ENCODE assay signal across 27 cellular contexts in the genomic region with DNA sequence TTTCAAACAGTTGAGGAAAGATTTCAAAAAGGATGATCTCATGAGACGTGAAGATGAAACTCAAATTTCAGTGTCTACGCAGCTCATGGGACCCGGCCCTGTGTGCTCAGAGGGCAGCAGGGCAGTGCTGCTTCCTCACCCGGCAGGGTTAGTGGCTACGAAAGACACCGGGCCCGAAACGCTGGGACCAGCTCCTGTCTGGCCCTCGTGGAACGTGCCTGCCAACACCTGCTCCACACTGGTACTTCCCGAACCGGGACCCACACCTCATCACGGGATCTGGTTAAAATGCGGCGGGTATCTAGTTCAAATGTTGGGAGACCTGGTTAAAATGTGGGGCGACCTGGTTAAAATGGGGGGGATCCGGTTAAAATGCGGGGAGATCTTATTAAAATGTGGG. TPM values are rescaled to one million over a fixed set of nuclear protein-coding genes. Genes with fewer than 3 reads are reported as not detected.
DNase-seq lines count a peak whose midpoint lies in the region; ATAC-seq and TF ChIP-seq lines count a peak whose summit lies in the region.
"Had no signal": no experiment of that assay in that cellular context is flagged by ENCODE, and none has a peak within 500 bp of the region (broad histone marks: within the 10 kb centered on the region; RNA-seq: fewer than 3 reads in every experiment).

No MANE protein-coding gene starts in this region.

- H3K27ac Mint-ChIP-seq in activated T-cell treated with anti-CD3 and anti-CD28 coated beads, Interleukin-2, amount 50 U/mL, for 24 hours, result peak overlapping the region; percentile 0
- peak overlapping the region; percentile 48 to 53 for H3K27ac Mint-ChIP-seq in stimulated activated naive CD8-positive, alpha-beta T cell treated with anti-CD3 and anti-CD28 coated beads, Interleukin-15, amount 100 ng/mL, for 72 hours
- peak overlapping the region; percentile 25 for H3K27ac Mint-ChIP-seq in mesothelial cell of epicardium
- H3K27ac Mint-ChIP-seq: IgD-negative memory B cell had no signal

- no peak overlapping the region for H3K27ac ChIP-seq in foreskin keratinocyte
- H3K27ac ChIP-seq: RWPE1 had no signal

- no peak for TF ChIP-seq CTCF in mesothelial cell of epicardium (IDR thresholded peaks at IDR 0.05; ENCODE audit: unreplicated experiment)
- TF ChIP-seq CTCF in foreskin keratinocyte (conservative IDR thresholded peaks at IDR 0.05), result no peak

- no peaks in the 10 kb centered on the region for H3K9me3 Mint-ChIP-seq in activated T-cell treated with anti-CD3 and anti-CD28 coated beads, Interleukin-2, amount 50 U/mL, for 24 hours
- H3K9me3 Mint-ChIP-seq in activated T-cell treated with anti-CD3 and anti-CD28 coated beads, Interleukin-2, amount 50 U/mL, for 4 hours, result no peaks in the 10 kb centered on the region
- no peaks in the 10 kb centered on the region for H3K9me3 Mint-ChIP-seq in stimulated activated naive CD8-positive, alpha-beta T cell treated with anti-CD3 and anti-CD28 coated beads, Interleukin-15, amount 100 ng/mL, for 72 hours
- no peaks in the 10 kb centered on the region for H3K9me3 Mint-ChIP-seq in mesothelial cell of epicardium
- H3K9me3 Mint-ChIP-seq: CD14-positive monocyte; CD8-positive, alpha-beta memory T cell; IgD-negative memory B cell had no signal

- peaks cover 7% of the 10 kb centered on the region for H3K4me1 Mint-ChIP-seq in activated T-cell treated with anti-CD3 and anti-CD28 coated beads, Interleukin-2, amount 50 U/mL, for 24 hours (ENCODE audit: low read depth)
- H3K4me1 Mint-ChIP-seq in activated T-cell treated with anti-CD3 and anti-CD28 coated beads, Interleukin-2, amount 50 U/mL, for 4 hours (ENCODE audit: low read depth), result peaks cover 2% of the 10 kb centered on the region
- peaks cover 21% of the 10 kb centered on the region for H3K4me1 Mint-ChIP-seq in stimulated activated naive CD8-positive, alpha-beta T cell treated with anti-CD3 and anti-CD28 coated beads, Interleukin-15, amount 100 ng/mL, for 72 hours
- H3K4me1 Mint-ChIP-seq in mesothelial cell of epicardium, result no peaks in the 10 kb centered on the region

- ATAC-seq in activated T-cell treated with anti-CD3 and anti-CD28 coated beads, Interleukin-2, amount 50 U/mL, for 4 hours, result no peak
- ATAC-seq in stimulated activated naive CD8-positive, alpha-beta T cell treated with anti-CD3 and anti-CD28 coated beads, Interleukin-15, amount 100 ng/mL, for 72 hours, result no peak
- no peak for ATAC-seq in stimulated activated naive CD8-positive, alpha-beta T cell treated with anti-CD3 and anti-CD28 coated beads, Interleukin-15, Interleukin-2, amounts not matched to agents 100 U/mL and 50 U/mL, for 24 hours
- no peak for ATAC-seq in foreskin keratinocyte
- ATAC-seq: Panc1 had no signal

- DNase-seq in activated T-cell treated with anti-CD3 and anti-CD28 coated beads, Interleukin-2, amount 50 U/mL, for 24 hours, result no peak
- DNase-seq in activated T-cell treated with anti-CD3 and anti-CD28 coated beads, Interleukin-2, amount 50 U/mL, for 4 hours, result no peak
- no peak for DNase-seq in stimulated activated naive CD8-positive, alpha-beta T cell treated with anti-CD3 and anti-CD28 coated beads, Interleukin-15, amount 100 ng/mL, for 72 hours
- DNase-seq in stimulated activated naive CD8-positive, alpha-beta T cell treated with anti-CD3 and anti-CD28 coated beads, Interleukin-15, Interleukin-2, amounts not matched to agents 100 U/mL and 50 U/mL, for 24 hours, result no peak
- DNase-seq in mesothelial cell of epicardium (ENCODE audit: low spot score in 2 of 2, unreplicated experiment in 2 of 2) (no peak), NOMO-1 (lab: John Stamatoyannopoulos, UW; ENCODE audit: unreplicated experiment in 2 of 2) (no peak), foreskin keratinocyte (no peak)
- DNase-seq: 8988T, ACHN, BE2C, DMS79 treated with DMSO at 0.1 percent for 48 hours, GF-D8, GOT3, HCEC 1CT, NCI-H1092, NCI-H1417 treated with DMSO at 0.1 percent for 48 hours, NCI-H1694 treated with DMSO at 0.1 percent for 48 hours, NCI-H2081 treated with DMSO at 0.1 percent for 48 hours, NCI-H2171, NCI-H226, NCI-H510A, NCI-H69 had no signal

- no peaks in the 10 kb centered on the region for H3K27me3 ChIP-seq in foreskin keratinocyte
- H3K27me3 ChIP-seq: BE2C had no signal

- H3K4me3 Mint-ChIP-seq in activated T-cell treated with anti-CD3 and anti-CD28 coated beads, Interleukin-2, amount 50 U/mL, for 24 hours, result no peak overlapping the region
- no peak overlapping the region for H3K4me3 Mint-ChIP-seq in activated T-cell treated with anti-CD3 and anti-CD28 coated beads, Interleukin-2, amount 50 U/mL, for 4 hours
- no peak overlapping the region for H3K4me3 Mint-ChIP-seq in stimulated activated naive CD8-positive, alpha-beta T cell treated with anti-CD3 and anti-CD28 coated beads, Interleukin-15, amount 100 ng/mL, for 72 hours
- no peak overlapping the region for H3K4me3 Mint-ChIP-seq in mesothelial cell of epicardium
- H3K4me3 Mint-ChIP-seq: CD14-positive monocyte; CD8-positive, alpha-beta memory T cell; IgD-negative memory B cell had no signal

- H3K4me1 ChIP-seq in foreskin keratinocyte, result no peaks in the 10 kb centered on the region
- H3K4me1 ChIP-seq: BE2C had no signal

- no peaks in the 10 kb centered on the region for H3K27me3 Mint-ChIP-seq in activated T-cell treated with anti-CD3 and anti-CD28 coated beads, Interleukin-2, amount 50 U/mL, for 24 hours
- H3K27me3 Mint-ChIP-seq in activated T-cell treated with anti-CD3 and anti-CD28 coated beads, Interleukin-2, amount 50 U/mL, for 4 hours (ENCODE audit: low read depth), result no peaks in the 10 kb centered on the region
- H3K27me3 Mint-ChIP-seq in stimulated activated naive CD8-positive, alpha-beta T cell treated with anti-CD3 and anti-CD28 coated beads, Interleukin-15, amount 100 ng/mL, for 72 hours, result no peaks in the 10 kb centered on the region
- no peaks in the 10 kb centered on the region for H3K27me3 Mint-ChIP-seq in mesothelial cell of epicardium (ENCODE audit: low read depth)
- H3K27me3 Mint-ChIP-seq: CD8-positive, alpha-beta memory T cell; IgD-negative memory B cell had no signal

- peaks cover 98% of the 10 kb centered on the region for H3K36me3 Mint-ChIP-seq in activated T-cell treated with anti-CD3 and anti-CD28 coated beads, Interleukin-2, amount 50 U/mL, for 24 hours (ENCODE audit: low read depth)
- H3K36me3 Mint-ChIP-seq in activated T-cell treated with anti-CD3 and anti-CD28 coated beads, Interleukin-2, amount 50 U/mL, for 4 hours (ENCODE audit: insufficient read depth), result peaks cover 33% of the 10 kb centered on the region
- H3K36me3 Mint-ChIP-seq in mesothelial cell of epicardium, result peaks cover 48% of the 10 kb centered on the region

RNA-seq across cellular contexts. Expression of gene DNASE1, which starts 18.7 kb away (rescaled TPM):
- 1 to 10 TPM; 3.7 to 4.2 (median 3.9) TPM for total RNA-seq in activated T-cell treated with anti-CD3 and anti-CD28 coated beads, Interleukin-2, amount 50 U/mL, for 4 hours
- total RNA-seq in mesothelial cell of epicardium, result 43.4 to 48.7 TPM (median 46.0 TPM) in 3 replicates
- total RNA-seq in foreskin keratinocyte, result 5.4 and 5.6 TPM in 2 replicates
- 2.9 and 3.7 TPM in 2 replicates for polyA plus RNA-seq in foreskin keratinocyte

RNA-seq across cellular contexts. Expression of gene TRAP1, which starts 44.1 kb away (rescaled TPM):
- 100 to 1,000 TPM; 429 to 526 (median 435) TPM for total RNA-seq in activated T-cell treated with anti-CD3 and anti-CD28 coated beads, Interleukin-2, amount 50 U/mL, for 4 hours
- total RNA-seq in mesothelial cell of epicardium (141 to 149 TPM (median 142 TPM) in 3 replicates), foreskin keratinocyte (82.5 and 112 TPM in 2 replicates)
- 80.0 and 98.0 TPM in 2 replicates for polyA plus RNA-seq in foreskin keratinocyte

Comparison
In these comparisons a context has a peak if more than half of its experiments do, and no peak if none do; other contexts are left out.
1. H3K27ac Mint-ChIP-seq: peak in every context shown above with its lines; median percentile 50 in stimulated activated naive CD8-positive, alpha-beta T cell treated with anti-CD3 and anti-CD28 coated beads, Interleukin-15, amount 100 ng/mL, for 72 hours; 25 in mesothelial cell of epicardium; 0 in activated T-cell treated with anti-CD3 and anti-CD28 coated beads, Interleukin-2, amount 50 U/mL, for 24 hours.